19 cellular contexts compared by ENCODE assay signal in genomic region chr7:149253665-149254064, GRCh38.
"Had no signal": no experiment of that assay in that cellular context is flagged by ENCODE, and none has a peak within 500 bp of the region (broad histone marks: within the 10 kb centered on the region; RNA-seq: fewer than 3 reads in every experiment).

No MANE protein-coding gene starts in this region.

- H3K4me1 ChIP-seq: colonic mucosa, suprapubic skin, thyroid gland, upper lobe of right lung had no signal

- ATAC-seq: foreskin keratinocyte; left colon; left ventricle myocardium superior; naive thymus-derived CD4-positive, alpha-beta T cell; right cardiac atrium; stimulated activated effector memory CD8-positive, alpha-beta T cell treated with anti-CD3 and anti-CD28 coated beads, Interleukin-12 subunit alpha, Interleukin-12 subunit beta, amount 100 ng/mL, for 72 hours; stimulated activated naive CD8-positive, alpha-beta T cell treated with anti-CD3 and anti-CD28 coated beads, Interleukin-15, Interleukin-2, amounts not matched to agents 100 U/mL and 50 U/mL, for 24 hours; upper lobe of right lung had no signal

- H3K9me3 ChIP-seq: colonic mucosa, neutrophil, suprapubic skin, thyroid gland, upper lobe of right lung had no signal

- H3K27ac ChIP-seq: colonic mucosa, foreskin keratinocyte, neutrophil, suprapubic skin, thyroid gland, upper lobe of right lung had no signal

- H3K4me3 ChIP-seq: colonic mucosa, lung, suprapubic skin, thyroid gland, upper lobe of right lung had no signal

- H3K27me3 ChIP-seq: colonic mucosa, foreskin keratinocyte, neutrophil, suprapubic skin, thyroid gland, upper lobe of right lung had no signal

- DNase-seq: colonic mucosa; dermis blood vessel endothelial cell; left colon; left ventricle myocardium superior; mesenchymal stem cell; naive thymus-derived CD4-positive, alpha-beta T cell; nephron progenitor cell; posterior cingulate gyrus; right cardiac atrium; small intestine; stimulated activated CD4-positive, alpha-beta T cell treated with anti-CD3 and anti-CD28 coated beads, Interleukin-2, amount 100 ng/mL, for 48 hours; stimulated activated naive CD8-positive, alpha-beta T cell treated with anti-CD3 and anti-CD28 coated beads, Interleukin-15, Interleukin-2, amounts not matched to agents 100 U/mL and 50 U/mL, for 24 hours; thyroid gland; upper lobe of right lung had no signal
